ENCODE assay signal across 1 cellular context in the genomic region with DNA sequence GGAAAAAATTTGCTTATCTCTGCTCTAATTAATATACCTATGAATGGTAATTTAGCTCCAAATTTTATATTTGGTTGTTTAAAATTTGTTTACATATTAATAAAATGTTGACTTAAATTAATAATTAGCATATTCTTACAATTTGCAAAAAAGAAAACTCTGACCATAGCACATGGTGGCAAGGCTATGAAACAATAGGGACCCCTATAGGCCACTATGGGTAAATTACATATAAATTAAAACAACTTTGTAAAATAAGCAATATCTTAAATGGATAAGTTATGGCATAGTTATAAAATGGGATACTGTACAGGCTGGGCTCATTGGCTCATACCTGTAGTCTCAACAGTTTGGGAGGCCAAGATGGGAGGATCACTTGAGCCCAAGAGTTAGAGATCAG.
TF ChIP-seq lines count a peak whose summit lies in the region.

No MANE protein-coding gene starts in this region.

TF ChIP-seq in GM23338, 12 proteins besides CTCF, POLR2A, EP300 and RAD21 (continued from another document):
- TF ChIP-seq, protein P1, sequence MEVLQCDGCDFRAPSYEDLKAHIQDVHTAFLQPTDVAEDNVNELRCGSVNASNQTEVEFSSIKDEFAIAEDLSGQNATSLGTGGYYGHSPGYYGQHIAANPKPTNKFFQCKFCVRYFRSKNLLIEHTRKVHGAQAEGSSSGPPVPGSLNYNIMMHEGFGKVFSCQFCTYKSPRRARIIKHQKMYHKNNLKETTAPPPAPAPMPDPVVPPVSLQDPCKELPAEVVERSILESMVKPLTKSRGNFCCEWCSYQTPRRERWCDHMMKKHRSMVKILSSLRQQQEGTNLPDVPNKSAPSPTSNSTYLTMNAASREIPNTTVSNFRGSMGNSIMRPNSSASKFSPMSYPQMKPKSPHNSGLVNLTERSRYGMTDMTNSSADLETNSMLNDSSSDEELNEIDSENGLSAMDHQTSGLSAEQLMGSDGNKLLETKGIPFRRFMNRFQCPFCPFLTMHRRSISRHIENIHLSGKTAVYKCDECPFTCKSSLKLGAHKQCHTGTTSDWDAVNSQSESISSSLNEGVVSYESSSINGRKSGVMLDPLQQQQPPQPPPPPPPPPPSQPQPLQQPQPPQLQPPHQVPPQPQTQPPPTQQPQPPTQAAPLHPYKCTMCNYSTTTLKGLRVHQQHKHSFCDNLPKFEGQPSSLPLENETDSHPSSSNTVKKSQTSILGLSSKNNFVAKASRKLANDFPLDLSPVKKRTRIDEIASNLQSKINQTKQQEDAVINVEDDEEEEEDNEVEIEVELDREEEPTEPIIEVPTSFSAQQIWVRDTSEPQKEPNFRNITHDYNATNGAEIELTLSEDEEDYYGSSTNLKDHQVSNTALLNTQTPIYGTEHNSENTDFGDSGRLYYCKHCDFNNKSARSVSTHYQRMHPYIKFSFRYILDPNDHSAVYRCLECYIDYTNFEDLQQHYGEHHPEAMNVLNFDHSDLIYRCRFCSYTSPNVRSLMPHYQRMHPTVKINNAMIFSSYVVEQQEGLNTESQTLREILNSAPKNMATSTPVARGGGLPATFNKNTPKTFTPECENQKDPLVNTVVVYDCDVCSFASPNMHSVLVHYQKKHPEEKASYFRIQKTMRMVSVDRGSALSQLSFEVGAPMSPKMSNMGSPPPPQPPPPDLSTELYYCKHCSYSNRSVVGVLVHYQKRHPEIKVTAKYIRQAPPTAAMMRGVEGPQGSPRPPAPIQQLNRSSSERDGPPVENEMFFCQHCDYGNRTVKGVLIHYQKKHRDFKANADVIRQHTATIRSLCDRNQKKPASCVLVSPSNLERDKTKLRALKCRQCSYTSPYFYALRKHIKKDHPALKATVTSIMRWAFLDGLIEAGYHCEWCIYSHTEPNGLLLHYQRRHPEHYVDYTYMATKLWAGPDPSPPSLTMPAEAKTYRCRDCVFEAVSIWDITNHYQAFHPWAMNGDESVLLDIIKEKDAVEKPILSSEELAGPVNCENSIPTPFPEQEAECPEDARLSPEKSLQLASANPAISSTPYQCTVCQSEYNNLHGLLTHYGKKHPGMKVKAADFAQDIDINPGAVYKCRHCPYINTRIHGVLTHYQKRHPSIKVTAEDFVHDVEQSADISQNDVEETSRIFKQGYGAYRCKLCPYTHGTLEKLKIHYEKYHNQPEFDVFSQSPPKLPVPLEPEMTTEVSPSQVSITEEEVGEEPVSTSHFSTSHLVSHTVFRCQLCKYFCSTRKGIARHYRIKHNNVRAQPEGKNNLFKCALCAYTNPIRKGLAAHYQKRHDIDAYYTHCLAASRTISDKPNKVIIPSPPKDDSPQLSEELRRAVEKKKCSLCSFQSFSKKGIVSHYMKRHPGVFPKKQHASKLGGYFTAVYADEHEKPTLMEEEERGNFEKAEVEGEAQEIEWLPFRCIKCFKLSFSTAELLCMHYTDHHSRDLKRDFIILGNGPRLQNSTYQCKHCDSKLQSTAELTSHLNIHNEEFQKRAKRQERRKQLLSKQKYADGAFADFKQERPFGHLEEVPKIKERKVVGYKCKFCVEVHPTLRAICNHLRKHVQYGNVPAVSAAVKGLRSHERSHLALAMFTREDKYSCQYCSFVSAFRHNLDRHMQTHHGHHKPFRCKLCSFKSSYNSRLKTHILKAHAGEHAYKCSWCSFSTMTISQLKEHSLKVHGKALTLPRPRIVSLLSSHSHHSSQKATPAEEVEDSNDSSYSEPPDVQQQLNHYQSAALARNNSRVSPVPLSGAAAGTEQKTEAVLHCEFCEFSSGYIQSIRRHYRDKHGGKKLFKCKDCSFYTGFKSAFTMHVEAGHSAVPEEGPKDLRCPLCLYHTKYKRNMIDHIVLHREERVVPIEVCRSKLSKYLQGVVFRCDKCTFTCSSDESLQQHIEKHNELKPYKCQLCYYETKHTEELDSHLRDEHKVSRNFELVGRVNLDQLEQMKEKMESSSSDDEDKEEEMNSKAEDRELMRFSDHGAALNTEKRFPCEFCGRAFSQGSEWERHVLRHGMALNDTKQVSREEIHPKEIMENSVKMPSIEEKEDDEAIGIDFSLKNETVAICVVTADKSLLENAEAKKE (CRISPR knock-in tag; IDR thresholded peaks at IDR 0.05): no peak
- TF ChIP-seq, protein P2, sequence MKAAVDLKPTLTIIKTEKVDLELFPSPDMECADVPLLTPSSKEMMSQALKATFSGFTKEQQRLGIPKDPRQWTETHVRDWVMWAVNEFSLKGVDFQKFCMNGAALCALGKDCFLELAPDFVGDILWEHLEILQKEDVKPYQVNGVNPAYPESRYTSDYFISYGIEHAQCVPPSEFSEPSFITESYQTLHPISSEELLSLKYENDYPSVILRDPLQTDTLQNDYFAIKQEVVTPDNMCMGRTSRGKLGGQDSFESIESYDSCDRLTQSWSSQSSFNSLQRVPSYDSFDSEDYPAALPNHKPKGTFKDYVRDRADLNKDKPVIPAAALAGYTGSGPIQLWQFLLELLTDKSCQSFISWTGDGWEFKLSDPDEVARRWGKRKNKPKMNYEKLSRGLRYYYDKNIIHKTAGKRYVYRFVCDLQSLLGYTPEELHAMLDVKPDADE (IDR thresholded peaks at IDR 0.05): no peak
- TF ChIP-seq JUNB (IDR thresholded peaks at IDR 0.05; ENCODE audit: unreplicated experiment) (no peak), ZNF331 (CRISPR knock-in tag; IDR thresholded peaks at IDR 0.05; ENCODE audit: low read depth) (no peak), STAT1 (IDR thresholded peaks at IDR 0.05; ENCODE audit: unreplicated experiment) (no peak), ZNF114 (CRISPR knock-in tag; IDR thresholded peaks at IDR 0.05) (no peak), EZH2 (IDR thresholded peaks at IDR 0.05; ENCODE audit: low read depth, unreplicated experiment) (no peak), EZH2phosphoT487 (IDR thresholded peaks at IDR 0.05; ENCODE audit: unreplicated experiment) (no peak), NANOG (IDR thresholded peaks at IDR 0.05; ENCODE audit: borderline replicate concordance) (no peak)
- TF ChIP-seq, protein P3, sequence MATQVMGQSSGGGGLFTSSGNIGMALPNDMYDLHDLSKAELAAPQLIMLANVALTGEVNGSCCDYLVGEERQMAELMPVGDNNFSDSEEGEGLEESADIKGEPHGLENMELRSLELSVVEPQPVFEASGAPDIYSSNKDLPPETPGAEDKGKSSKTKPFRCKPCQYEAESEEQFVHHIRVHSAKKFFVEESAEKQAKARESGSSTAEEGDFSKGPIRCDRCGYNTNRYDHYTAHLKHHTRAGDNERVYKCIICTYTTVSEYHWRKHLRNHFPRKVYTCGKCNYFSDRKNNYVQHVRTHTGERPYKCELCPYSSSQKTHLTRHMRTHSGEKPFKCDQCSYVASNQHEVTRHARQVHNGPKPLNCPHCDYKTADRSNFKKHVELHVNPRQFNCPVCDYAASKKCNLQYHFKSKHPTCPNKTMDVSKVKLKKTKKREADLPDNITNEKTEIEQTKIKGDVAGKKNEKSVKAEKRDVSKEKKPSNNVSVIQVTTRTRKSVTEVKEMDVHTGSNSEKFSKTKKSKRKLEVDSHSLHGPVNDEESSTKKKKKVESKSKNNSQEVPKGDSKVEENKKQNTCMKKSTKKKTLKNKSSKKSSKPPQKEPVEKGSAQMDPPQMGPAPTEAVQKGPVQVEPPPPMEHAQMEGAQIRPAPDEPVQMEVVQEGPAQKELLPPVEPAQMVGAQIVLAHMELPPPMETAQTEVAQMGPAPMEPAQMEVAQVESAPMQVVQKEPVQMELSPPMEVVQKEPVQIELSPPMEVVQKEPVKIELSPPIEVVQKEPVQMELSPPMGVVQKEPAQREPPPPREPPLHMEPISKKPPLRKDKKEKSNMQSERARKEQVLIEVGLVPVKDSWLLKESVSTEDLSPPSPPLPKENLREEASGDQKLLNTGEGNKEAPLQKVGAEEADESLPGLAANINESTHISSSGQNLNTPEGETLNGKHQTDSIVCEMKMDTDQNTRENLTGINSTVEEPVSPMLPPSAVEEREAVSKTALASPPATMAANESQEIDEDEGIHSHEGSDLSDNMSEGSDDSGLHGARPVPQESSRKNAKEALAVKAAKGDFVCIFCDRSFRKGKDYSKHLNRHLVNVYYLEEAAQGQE (IDR thresholded peaks at IDR 0.05; ENCODE audit: unreplicated experiment): no peak
